In genomic region chrX:119145241-119145653, GRCh38 we compare ENCODE assay signal across 9 cellular contexts. TPM values are rescaled to one million over a fixed set of nuclear protein-coding genes. Genes with fewer than 3 reads are reported as not detected.
DNase-seq lines count a peak whose midpoint lies in the region; ATAC-seq and TF ChIP-seq lines count a peak whose summit lies in the region.
"Had no signal": no experiment of that assay in that cellular context is flagged by ENCODE, and none has a peak within 500 bp of the region (broad histone marks: within the 10 kb centered on the region; RNA-seq: fewer than 3 reads in every experiment).

No MANE protein-coding gene starts in this region.

- no peaks in the 10 kb centered on the region for H3K9me3 ChIP-seq in SU-DHL-6 (ENCODE audit: insufficient read depth, low read length)

- H3K27ac Mint-ChIP-seq in activated T-helper 1 cell treated with anti-CD3 and anti-CD28 coated beads, Interleukin-12 subunit alpha, Interleukin-12 subunit beta, Interleukin-2, Interleukin-4 antibody, amounts not matched to agents 30 ng/mL and 10 ng/mL and 1 ng/mL, durations not matched to agents 14 hours and 24 hours and 36 hours, result no peak overlapping the region

- in situ Hi-C loops in GM13977 (cut with MboI; ENCODE audit: low pct_unique_long_range_greater_than_20kb, low sequenced_read_pairs, unreplicated experiment), result no loop called here

- no peak overlapping the region for H3K4me3 ChIP-seq in AG09309 (ENCODE audit: control insufficient read depth, low read depth, low read length)
- H3K4me3 ChIP-seq in SU-DHL-6 (ENCODE audit: insufficient read depth, low read length, poor library complexity, severe bottlenecking), result no peak overlapping the region

- H3F3A ChIP-seq in SU-DHL-6 (ENCODE audit: insufficient read depth), result no peaks in the 10 kb centered on the region

- no peaks in the 10 kb centered on the region for H3K9me2 ChIP-seq in SU-DHL-6 (replicated peaks; ENCODE audit: insufficient read depth, low read length)

- H3K27ac ChIP-seq in SU-DHL-6 (ENCODE audit: low read depth, low read length), result no peak overlapping the region
- H3K27ac ChIP-seq: HL-60 had no signal

- intact Hi-C loops in left ventricle myocardium superior (cut with micrococcal nuclease), result no loop called here
- intact Hi-C loops in activated T-helper 1 cell treated with anti-CD3 and anti-CD28 coated beads, Interleukin-12 subunit alpha, Interleukin-12 subunit beta, Interleukin-2, Interleukin-4 antibody, amounts not matched to agents 30 ng/mL and 10 ng/mL and 1 ng/mL, durations not matched to agents 14 hours and 24 hours and 36 hours (cut with micrococcal nuclease), result no loop called here

- DNase-seq in AG09309 (ENCODE audit: low read depth), result no peak
- DNase-seq in GM13977 (ENCODE audit: low spot score), result no peak
- peak; percentile 23 for DNase-seq in left ventricle myocardium superior
- no peak for DNase-seq in activated T-helper 1 cell treated with anti-CD3 and anti-CD28 coated beads, Interleukin-12 subunit alpha, Interleukin-12 subunit beta, Interleukin-2, Interleukin-4 antibody, amounts not matched to agents 30 ng/mL and 10 ng/mL and 1 ng/mL, durations not matched to agents 14 hours and 24 hours and 36 hours (ENCODE audit: low spot score)

- no peak overlapping the region for H2AFZ ChIP-seq in SU-DHL-6 (ENCODE audit: low read depth, low read length, severe bottlenecking)

- H3K27me3 ChIP-seq in SU-DHL-6 (ENCODE audit: low read length), result no peaks in the 10 kb centered on the region

- ATAC-seq in left ventricle myocardium superior (peak; percentile 35), HG02852 (IDR thresholded peaks at IDR 0.05; ENCODE audit: unreplicated experiment) (no peak), HG03135 (IDR thresholded peaks at IDR 0.05; ENCODE audit: unreplicated experiment) (no peak), HG03039 (IDR thresholded peaks at IDR 0.05; ENCODE audit: unreplicated experiment) (no peak)

- TF ChIP-seq CTCF in AG09309 (IDR thresholded peaks at IDR 0.05; ENCODE audit: control insufficient read depth, insufficient read depth, low read depth, low read length, missing control alignments) (peak; percentile 71), GM13977 (IDR thresholded peaks at IDR 0.05; ENCODE audit: extremely low read depth, insufficient read depth, missing control alignments) (peak; percentile 26), SU-DHL-6 (IDR thresholded peaks at IDR 0.05; ENCODE audit: insufficient read depth, low read length, poor library complexity, severe bottlenecking) (peak; percentile 15)

- no peaks in the 10 kb centered on the region for H3K9me3 Mint-ChIP-seq in activated T-helper 1 cell treated with anti-CD3 and anti-CD28 coated beads, Interleukin-12 subunit alpha, Interleukin-12 subunit beta, Interleukin-2, Interleukin-4 antibody, amounts not matched to agents 30 ng/mL and 10 ng/mL and 1 ng/mL, durations not matched to agents 14 hours and 24 hours and 36 hours

- no peaks in the 10 kb centered on the region for H3K36me3 Mint-ChIP-seq in activated T-helper 1 cell treated with anti-CD3 and anti-CD28 coated beads, Interleukin-12 subunit alpha, Interleukin-12 subunit beta, Interleukin-2, Interleukin-4 antibody, amounts not matched to agents 30 ng/mL and 10 ng/mL and 1 ng/mL, durations not matched to agents 14 hours and 24 hours and 36 hours (ENCODE audit: low read depth)

- H3K9ac ChIP-seq in SU-DHL-6 (ENCODE audit: low read length), result no peak overlapping the region

- H3K36me3 ChIP-seq in SU-DHL-6 (ENCODE audit: low read length), result no peaks in the 10 kb centered on the region

- no peak overlapping the region for H3K4me2 ChIP-seq in SU-DHL-6 (ENCODE audit: low read depth, low read length, poor library complexity, severe bottlenecking)

- H4K20me1 ChIP-seq in SU-DHL-6 (ENCODE audit: low read depth, low read length), result no peaks in the 10 kb centered on the region

- H3K79me2 ChIP-seq in SU-DHL-6 (ENCODE audit: insufficient read depth, low read length), result no peaks in the 10 kb centered on the region

- no peak overlapping the region for H3K4me3 Mint-ChIP-seq in activated T-helper 1 cell treated with anti-CD3 and anti-CD28 coated beads, Interleukin-12 subunit alpha, Interleukin-12 subunit beta, Interleukin-2, Interleukin-4 antibody, amounts not matched to agents 30 ng/mL and 10 ng/mL and 1 ng/mL, durations not matched to agents 14 hours and 24 hours and 36 hours

- H3K27me3 Mint-ChIP-seq in activated T-helper 1 cell treated with anti-CD3 and anti-CD28 coated beads, Interleukin-12 subunit alpha, Interleukin-12 subunit beta, Interleukin-2, Interleukin-4 antibody, amounts not matched to agents 30 ng/mL and 10 ng/mL and 1 ng/mL, durations not matched to agents 14 hours and 24 hours and 36 hours (ENCODE audit: insufficient read depth), result peaks cover 2% of the 10 kb centered on the region

- no peaks in the 10 kb centered on the region for H3K4me1 Mint-ChIP-seq in activated T-helper 1 cell treated with anti-CD3 and anti-CD28 coated beads, Interleukin-12 subunit alpha, Interleukin-12 subunit beta, Interleukin-2, Interleukin-4 antibody, amounts not matched to agents 30 ng/mL and 10 ng/mL and 1 ng/mL, durations not matched to agents 14 hours and 24 hours and 36 hours (ENCODE audit: low read depth)

RNA-seq across cellular contexts. Expression of gene KIAA1210, which starts 17.6 kb away (rescaled TPM):
- not detected for total RNA-seq in left ventricle myocardium superior
- total RNA-seq in activated T-helper 1 cell treated with anti-CD3 and anti-CD28 coated beads, Interleukin-12 subunit alpha, Interleukin-12 subunit beta, Interleukin-2, Interleukin-4 antibody, amounts not matched to agents 30 ng/mL and 10 ng/mL and 1 ng/mL, durations not matched to agents 14 hours and 24 hours and 36 hours, result not detected in 2 replicates

Comparison
In these comparisons a context has a peak if more than half of its experiments do, and no peak if none do; other contexts are left out.
1. CTCF ChIP-seq: peak in every context shown above with its lines; median percentile 71 in AG09309; 26 in GM13977; 15 in SU-DHL-6.